In genomic region chr7:157423348-157423747, GRCh38 we compare ENCODE assay signal across 1 cellular context.
TF ChIP-seq lines count a peak whose summit lies in the region.

No MANE protein-coding gene starts in this region.

TF ChIP-seq in WTC11, 78 proteins besides CTCF, POLR2A, EP300 and RAD21:
- TF ChIP-seq, protein P1, sequence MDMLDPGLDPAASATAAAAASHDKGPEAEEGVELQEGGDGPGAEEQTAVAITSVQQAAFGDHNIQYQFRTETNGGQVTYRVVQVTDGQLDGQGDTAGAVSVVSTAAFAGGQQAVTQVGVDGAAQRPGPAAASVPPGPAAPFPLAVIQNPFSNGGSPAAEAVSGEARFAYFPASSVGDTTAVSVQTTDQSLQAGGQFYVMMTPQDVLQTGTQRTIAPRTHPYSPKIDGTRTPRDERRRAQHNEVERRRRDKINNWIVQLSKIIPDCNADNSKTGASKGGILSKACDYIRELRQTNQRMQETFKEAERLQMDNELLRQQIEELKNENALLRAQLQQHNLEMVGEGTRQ (CRISPR knock-in tag; IDR thresholded peaks at IDR 0.05), result no peak
- TF ChIP-seq ERG (CRISPR knock-in tag; IDR thresholded peaks at IDR 0.05) (no peak), RORB (CRISPR knock-in tag; IDR thresholded peaks at IDR 0.05) (no peak), ESRRA (CRISPR knock-in tag; IDR thresholded peaks at IDR 0.05; ENCODE audit: borderline replicate concordance) (no peak), SP1 (CRISPR knock-in tag; conservative IDR thresholded peaks at IDR 0.05) (no peak), MAX (CRISPR knock-in tag; IDR thresholded peaks at IDR 0.05) (no peak), ZNF423 (CRISPR knock-in tag; IDR thresholded peaks at IDR 0.05) (no peak), STAT6 (CRISPR knock-in tag; conservative IDR thresholded peaks at IDR 0.05; ENCODE audit: low read depth) (no peak), GRHL2 (CRISPR knock-in tag; IDR thresholded peaks at IDR 0.05; ENCODE audit: insufficient replicate concordance, severe bottlenecking) (no peak), FOXP4 (CRISPR knock-in tag; IDR thresholded peaks at IDR 0.05) (no peak), SOX15 (CRISPR knock-in tag; IDR thresholded peaks at IDR 0.05) (no peak)
- TF ChIP-seq, protein P2, sequence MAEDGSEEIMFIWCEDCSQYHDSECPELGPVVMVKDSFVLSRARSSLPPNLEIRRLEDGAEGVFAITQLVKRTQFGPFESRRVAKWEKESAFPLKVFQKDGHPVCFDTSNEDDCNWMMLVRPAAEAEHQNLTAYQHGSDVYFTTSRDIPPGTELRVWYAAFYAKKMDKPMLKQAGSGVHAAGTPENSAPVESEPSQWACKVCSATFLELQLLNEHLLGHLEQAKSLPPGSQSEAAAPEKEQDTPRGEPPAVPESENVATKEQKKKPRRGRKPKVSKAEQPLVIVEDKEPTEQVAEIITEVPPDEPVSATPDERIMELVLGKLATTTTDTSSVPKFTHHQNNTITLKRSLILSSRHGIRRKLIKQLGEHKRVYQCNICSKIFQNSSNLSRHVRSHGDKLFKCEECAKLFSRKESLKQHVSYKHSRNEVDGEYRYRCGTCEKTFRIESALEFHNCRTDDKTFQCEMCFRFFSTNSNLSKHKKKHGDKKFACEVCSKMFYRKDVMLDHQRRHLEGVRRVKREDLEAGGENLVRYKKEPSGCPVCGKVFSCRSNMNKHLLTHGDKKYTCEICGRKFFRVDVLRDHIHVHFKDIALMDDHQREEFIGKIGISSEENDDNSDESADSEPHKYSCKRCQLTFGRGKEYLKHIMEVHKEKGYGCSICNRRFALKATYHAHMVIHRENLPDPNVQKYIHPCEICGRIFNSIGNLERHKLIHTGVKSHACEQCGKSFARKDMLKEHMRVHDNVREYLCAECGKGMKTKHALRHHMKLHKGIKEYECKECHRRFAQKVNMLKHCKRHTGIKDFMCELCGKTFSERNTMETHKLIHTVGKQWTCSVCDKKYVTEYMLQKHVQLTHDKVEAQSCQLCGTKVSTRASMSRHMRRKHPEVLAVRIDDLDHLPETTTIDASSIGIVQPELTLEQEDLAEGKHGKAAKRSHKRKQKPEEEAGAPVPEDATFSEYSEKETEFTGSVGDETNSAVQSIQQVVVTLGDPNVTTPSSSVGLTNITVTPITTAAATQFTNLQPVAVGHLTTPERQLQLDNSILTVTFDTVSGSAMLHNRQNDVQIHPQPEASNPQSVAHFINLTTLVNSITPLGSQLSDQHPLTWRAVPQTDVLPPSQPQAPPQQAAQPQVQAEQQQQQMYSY (CRISPR knock-in tag; IDR thresholded peaks at IDR 0.05), result no peak
- TF ChIP-seq, protein P3, sequence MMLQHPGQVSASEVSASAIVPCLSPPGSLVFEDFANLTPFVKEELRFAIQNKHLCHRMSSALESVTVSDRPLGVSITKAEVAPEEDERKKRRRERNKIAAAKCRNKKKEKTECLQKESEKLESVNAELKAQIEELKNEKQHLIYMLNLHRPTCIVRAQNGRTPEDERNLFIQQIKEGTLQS (CRISPR knock-in tag; conservative IDR thresholded peaks at IDR 0.05), result no peak
- TF ChIP-seq, protein P4, sequence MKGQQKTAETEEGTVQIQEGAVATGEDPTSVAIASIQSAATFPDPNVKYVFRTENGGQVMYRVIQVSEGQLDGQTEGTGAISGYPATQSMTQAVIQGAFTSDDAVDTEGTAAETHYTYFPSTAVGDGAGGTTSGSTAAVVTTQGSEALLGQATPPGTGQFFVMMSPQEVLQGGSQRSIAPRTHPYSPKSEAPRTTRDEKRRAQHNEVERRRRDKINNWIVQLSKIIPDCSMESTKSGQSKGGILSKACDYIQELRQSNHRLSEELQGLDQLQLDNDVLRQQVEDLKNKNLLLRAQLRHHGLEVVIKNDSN (CRISPR knock-in tag; IDR thresholded peaks at IDR 0.05), result no peak
- TF ChIP-seq, protein P5, sequence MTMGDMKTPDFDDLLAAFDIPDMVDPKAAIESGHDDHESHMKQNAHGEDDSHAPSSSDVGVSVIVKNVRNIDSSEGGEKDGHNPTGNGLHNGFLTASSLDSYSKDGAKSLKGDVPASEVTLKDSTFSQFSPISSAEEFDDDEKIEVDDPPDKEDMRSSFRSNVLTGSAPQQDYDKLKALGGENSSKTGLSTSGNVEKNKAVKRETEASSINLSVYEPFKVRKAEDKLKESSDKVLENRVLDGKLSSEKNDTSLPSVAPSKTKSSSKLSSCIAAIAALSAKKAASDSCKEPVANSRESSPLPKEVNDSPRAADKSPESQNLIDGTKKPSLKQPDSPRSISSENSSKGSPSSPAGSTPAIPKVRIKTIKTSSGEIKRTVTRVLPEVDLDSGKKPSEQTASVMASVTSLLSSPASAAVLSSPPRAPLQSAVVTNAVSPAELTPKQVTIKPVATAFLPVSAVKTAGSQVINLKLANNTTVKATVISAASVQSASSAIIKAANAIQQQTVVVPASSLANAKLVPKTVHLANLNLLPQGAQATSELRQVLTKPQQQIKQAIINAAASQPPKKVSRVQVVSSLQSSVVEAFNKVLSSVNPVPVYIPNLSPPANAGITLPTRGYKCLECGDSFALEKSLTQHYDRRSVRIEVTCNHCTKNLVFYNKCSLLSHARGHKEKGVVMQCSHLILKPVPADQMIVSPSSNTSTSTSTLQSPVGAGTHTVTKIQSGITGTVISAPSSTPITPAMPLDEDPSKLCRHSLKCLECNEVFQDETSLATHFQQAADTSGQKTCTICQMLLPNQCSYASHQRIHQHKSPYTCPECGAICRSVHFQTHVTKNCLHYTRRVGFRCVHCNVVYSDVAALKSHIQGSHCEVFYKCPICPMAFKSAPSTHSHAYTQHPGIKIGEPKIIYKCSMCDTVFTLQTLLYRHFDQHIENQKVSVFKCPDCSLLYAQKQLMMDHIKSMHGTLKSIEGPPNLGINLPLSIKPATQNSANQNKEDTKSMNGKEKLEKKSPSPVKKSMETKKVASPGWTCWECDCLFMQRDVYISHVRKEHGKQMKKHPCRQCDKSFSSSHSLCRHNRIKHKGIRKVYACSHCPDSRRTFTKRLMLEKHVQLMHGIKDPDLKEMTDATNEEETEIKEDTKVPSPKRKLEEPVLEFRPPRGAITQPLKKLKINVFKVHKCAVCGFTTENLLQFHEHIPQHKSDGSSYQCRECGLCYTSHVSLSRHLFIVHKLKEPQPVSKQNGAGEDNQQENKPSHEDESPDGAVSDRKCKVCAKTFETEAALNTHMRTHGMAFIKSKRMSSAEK (CRISPR knock-in tag; IDR thresholded peaks at IDR 0.05; ENCODE audit: borderline replicate concordance), result no peak
